In genomic region chr11:9600651-9601040, GRCh38 we compare ENCODE assay signal across 8 cellular contexts. TPM values are rescaled to one million over a fixed set of nuclear protein-coding genes. Genes with fewer than 3 reads are reported as not detected.
DNase-seq lines count a peak whose midpoint lies in the region; ATAC-seq and TF ChIP-seq lines count a peak whose summit lies in the region.

No MANE protein-coding gene starts in this region.

- intact Hi-C loops in aorta (cut with DNase I), result no loop called here

- H3K9me3 ChIP-seq in aorta (ENCODE audit: control insufficient read depth, low read length), result no peaks in the 10 kb centered on the region

- no peak overlapping the region for H3K27ac ChIP-seq in aorta (ENCODE audit: low read depth in 1 of 2, low read length in 2 of 2)

- H3K4me3 Mint-ChIP-seq in IgD-negative memory B cell (peak overlapping the region; percentile 39 to 94 (median 79)), endothelial cell (ENCODE audit: unreplicated experiment) (no peak overlapping the region)

- H3K4me1 Mint-ChIP-seq in IgD-negative memory B cell (peaks cover 26 to 40% (median 36%) of the 10 kb centered on the region in 3 donors), endothelial cell (ENCODE audit: unreplicated experiment) (peaks cover 21% of the 10 kb centered on the region)

- 94 to 97% methylated on average over 4 of the region's 4 CpGs for WGBS in aorta, 2 donors

- ATAC-seq in GM21447 (IDR thresholded peaks at IDR 0.05; ENCODE audit: unreplicated experiment), result peak; percentile 55
- ATAC-seq in aorta (ENCODE audit: low FRiP score), result no peak

- H3K4me1 ChIP-seq in aorta (ENCODE audit: control insufficient read depth in 1 of 2, insufficient read depth in 2 of 2, low read length in 2 of 2), result no peaks in the 10 kb centered on the region

- H3K36me3 Mint-ChIP-seq in IgD-negative memory B cell (no peaks in the 10 kb centered on the region), endothelial cell (ENCODE audit: low read depth, unreplicated experiment) (no peaks in the 10 kb centered on the region)

- DNase-seq in ELR (ENCODE audit: low read depth), result peak; percentile 53
- DNase-seq in endothelial cell (ENCODE audit: low spot score), result no peak
- DNase-seq in aorta, result no peak
- DNase-seq in COR-L47 (lab: John Stamatoyannopoulos, UW), result no peak
- DNase-seq in kidney glomerular epithelial cell (lab: John Stamatoyannopoulos, UW), result no peak
- DNase-seq in NCI-H128 (lab: John Stamatoyannopoulos, UW; ENCODE audit: unreplicated experiment), result no peak

- H3K27me3 Mint-ChIP-seq in IgD-negative memory B cell, result no peaks in the 10 kb centered on the region
- H3K27me3 Mint-ChIP-seq in endothelial cell (ENCODE audit: unreplicated experiment), result peaks cover 1% of the 10 kb centered on the region

- H3K27me3 ChIP-seq in aorta (ENCODE audit: control insufficient read depth in 1 of 2, insufficient read depth in 2 of 2, low read length in 1 of 2), result no peaks in the 10 kb centered on the region

- no peaks in the 10 kb centered on the region for H3K9me3 Mint-ChIP-seq in IgD-negative memory B cell
- no peaks in the 10 kb centered on the region for H3K9me3 Mint-ChIP-seq in endothelial cell (ENCODE audit: unreplicated experiment)

- no peaks in the 10 kb centered on the region for H3K36me3 ChIP-seq in aorta (ENCODE audit: control insufficient read depth in 1 of 2, insufficient read depth in 2 of 2, low read length in 1 of 2)

- TF ChIP-seq CTCF in endothelial cell (IDR thresholded peaks at IDR 0.05; ENCODE audit: unreplicated experiment), result no peak

- H3K27ac Mint-ChIP-seq in IgD-negative memory B cell (peak overlapping the region; percentile 51 to 94 (median 92)), endothelial cell (ENCODE audit: unreplicated experiment) (peak overlapping the region; percentile 68)

- H3K4me3 ChIP-seq in aorta (ENCODE audit: low read length in 2 of 2), result no peak overlapping the region

RNA-seq across cellular contexts. Expression of gene WEE1, which starts 27.2 kb away (rescaled TPM):
- polyA plus RNA-seq in IgD-negative memory B cell, result 47.8 TPM
- total RNA-seq in endothelial cell (ENCODE audit: unreplicated experiment), result 24.0 TPM
- total RNA-seq in aorta, result 10 to 100 TPM; 19.5 to 41.3 TPM
- polyA plus RNA-seq in aorta, result 10 to 100 TPM in 1 of 2 donors, 1 to 10 TPM in 1; 9.3 to 28.9 TPM
